In genomic region chr4:89493367-89493766, GRCh38 we compare ENCODE assay signal across 23 cellular contexts.
"Had no signal": no experiment of that assay in that cellular context is flagged by ENCODE, and none has a peak within 500 bp of the region (broad histone marks: within the 10 kb centered on the region; RNA-seq: fewer than 3 reads in every experiment).

No MANE protein-coding gene starts in this region.

- H3K4me1 Mint-ChIP-seq: activated CD4-positive, alpha-beta T cell treated with anti-CD3 and anti-CD28 coated beads for 36 hours; activated CD8-positive, alpha-beta memory T cell treated with anti-CD3 and anti-CD28 coated beads, Interleukin-2, amount 10 ng/mL, durations not matched to agents 7 days and 5 days; memory B cell had no signal

- H3K27me3 ChIP-seq: cardiac muscle cell, colonic mucosa, heart left ventricle, right lobe of liver, testis had no signal

- ATAC-seq: activated CD4-positive, alpha-beta T cell treated with anti-CD3 and anti-CD28 coated beads for 36 hours; activated CD8-positive, alpha-beta memory T cell treated with anti-CD3 and anti-CD28 coated beads, Interleukin-2, amount 10 ng/mL, durations not matched to agents 7 days and 5 days; activated CD8-positive, alpha-beta T cell treated with anti-CD3 and anti-CD28 coated beads, Interleukin-2, amount 10 ng/mL, durations not matched to agents 7 days and 5 days; activated naive CD4-positive, alpha-beta T cell treated with anti-CD3 and anti-CD28 coated beads, Interleukin-2, amount 50 U/mL, for 72 hours; activated T-cell treated with anti-CD3 and anti-CD28 coated beads, Interleukin-2, amount 50 U/mL, for 72 hours; heart left ventricle; natural killer cell treated with Interleukin-12 subunit alpha and Interleukin-12 subunit beta and Interleukin-15 and Interleukin-18, amount 100 ng/mL, for 72 hours; stimulated activated naive CD8-positive, alpha-beta T cell treated with anti-CD3 and anti-CD28 coated beads, Interleukin-15, Interleukin-2, amounts not matched to agents 100 U/mL and 50 U/mL, for 24 hours had no signal

- H3K36me3 ChIP-seq: cardiac muscle cell, colonic mucosa, heart left ventricle, right lobe of liver had no signal

- H3K36me3 Mint-ChIP-seq: activated CD8-positive, alpha-beta memory T cell treated with anti-CD3 and anti-CD28 coated beads, Interleukin-2, amount 10 ng/mL, durations not matched to agents 7 days and 5 days; activated naive CD4-positive, alpha-beta T cell treated with anti-CD3 and anti-CD28 coated beads, Interleukin-2, amount 50 U/mL, for 72 hours; memory B cell; natural killer cell treated with Interleukin-12 subunit alpha and Interleukin-12 subunit beta and Interleukin-15 and Interleukin-18, amount 100 ng/mL, for 72 hours had no signal

- H3K4me3 ChIP-seq: cardiac muscle cell, colonic mucosa, heart left ventricle, right lobe of liver, testis had no signal

- H3K27ac ChIP-seq: cardiac muscle cell, colonic mucosa, right lobe of liver, testis had no signal

- H3K9me3 ChIP-seq: colonic mucosa, right lobe of liver, testis had no signal

- H3K9me3 Mint-ChIP-seq: activated naive CD4-positive, alpha-beta T cell treated with anti-CD3 and anti-CD28 coated beads, Interleukin-2, amount 50 U/mL, for 72 hours; activated T-cell treated with anti-CD3 and anti-CD28 coated beads, Interleukin-2, amount 50 U/mL, for 72 hours; natural killer cell treated with Interleukin-12 subunit alpha and Interleukin-12 subunit beta and Interleukin-15 and Interleukin-18, amount 100 ng/mL, for 72 hours; T-helper 2 cell treated with Interferon-gamma antibody and Interleukin-4, amounts not matched to agents 5 μg/mL and 100 μg/mL, for 36 hours had no signal

- H3K4me3 Mint-ChIP-seq: activated CD4-positive, alpha-beta T cell treated with anti-CD3 and anti-CD28 coated beads for 36 hours; activated CD8-positive, alpha-beta memory T cell treated with anti-CD3 and anti-CD28 coated beads, Interleukin-2, amount 10 ng/mL, durations not matched to agents 7 days and 5 days; activated CD8-positive, alpha-beta T cell treated with anti-CD3 and anti-CD28 coated beads, Interleukin-2, amount 10 ng/mL, durations not matched to agents 7 days and 5 days; activated T-cell treated with anti-CD3 and anti-CD28 coated beads, Interleukin-2, amount 50 U/mL, for 72 hours; memory B cell; natural killer cell treated with Interleukin-12 subunit alpha and Interleukin-12 subunit beta and Interleukin-15 and Interleukin-18, amount 100 ng/mL, for 72 hours; T-helper 2 cell treated with Interferon-gamma antibody and Interleukin-4, amounts not matched to agents 5 μg/mL and 100 μg/mL, for 36 hours had no signal

- H3K27me3 Mint-ChIP-seq: activated CD4-positive, alpha-beta T cell treated with anti-CD3 and anti-CD28 coated beads for 36 hours; memory B cell; natural killer cell treated with Interleukin-12 subunit alpha and Interleukin-12 subunit beta and Interleukin-15 and Interleukin-18, amount 100 ng/mL, for 72 hours; progenitor cell of endocrine pancreas had no signal

- H3K4me1 ChIP-seq: colonic mucosa, right lobe of liver, testis had no signal

- H3K27ac Mint-ChIP-seq: activated CD4-positive, alpha-beta T cell treated with anti-CD3 and anti-CD28 coated beads for 36 hours; activated CD8-positive, alpha-beta memory T cell treated with anti-CD3 and anti-CD28 coated beads, Interleukin-2, amount 10 ng/mL, durations not matched to agents 7 days and 5 days; activated CD8-positive, alpha-beta T cell treated with anti-CD3 and anti-CD28 coated beads, Interleukin-2, amount 10 ng/mL, durations not matched to agents 7 days and 5 days; activated naive CD4-positive, alpha-beta T cell treated with anti-CD3 and anti-CD28 coated beads, Interleukin-2, amount 50 U/mL, for 72 hours; activated T-cell treated with anti-CD3 and anti-CD28 coated beads, Interleukin-2, amount 50 U/mL, for 72 hours; memory B cell; natural killer cell treated with Interleukin-12 subunit alpha and Interleukin-12 subunit beta and Interleukin-15 and Interleukin-18, amount 100 ng/mL, for 72 hours; progenitor cell of endocrine pancreas; T-helper 2 cell treated with Interferon-gamma antibody and Interleukin-4, amounts not matched to agents 5 μg/mL and 100 μg/mL, for 36 hours had no signal

- DNase-seq: activated CD4-positive, alpha-beta T cell treated with anti-CD3 and anti-CD28 coated beads for 36 hours; activated CD4-positive, CD25-positive, alpha-beta regulatory T cell; activated CD8-positive, alpha-beta memory T cell treated with anti-CD3 and anti-CD28 coated beads, Interleukin-2, amount 10 ng/mL, durations not matched to agents 7 days and 5 days; activated CD8-positive, alpha-beta T cell treated with anti-CD3 and anti-CD28 coated beads, Interleukin-2, amount 10 ng/mL, durations not matched to agents 7 days and 5 days; activated naive CD4-positive, alpha-beta T cell; activated T-cell treated with anti-CD3 and anti-CD28 coated beads, Interleukin-2, amount 50 U/mL, for 72 hours; cerebellar nuclear complex; colonic mucosa; effector memory CD4-positive, alpha-beta T cell; erythroblast; heart left ventricle; right lobe of liver; stimulated activated CD4-positive, alpha-beta T cell treated with anti-CD3 and anti-CD28 coated beads, Interleukin-12 subunit alpha, Interleukin-12 subunit beta, amount 100 ng/mL, for 4 hours; stimulated activated CD4-positive, alpha-beta T cell treated with anti-CD3 and anti-CD28 coated beads, Interleukin-4, amount 100 ng/mL, for 1 hour; stimulated activated naive CD8-positive, alpha-beta T cell treated with anti-CD3 and anti-CD28 coated beads, Interleukin-15, Interleukin-2, amounts not matched to agents 100 U/mL and 50 U/mL, for 24 hours; testis had no signal

- FAIRE-seq: urothelium cell line had no signal
